10 cellular contexts compared by ENCODE assay signal in genomic region chr20:50777373-50777772, GRCh38. TPM values are rescaled to one million over a fixed set of nuclear protein-coding genes. Genes with fewer than 3 reads are reported as not detected.
"Had no signal": no experiment of that assay in that cellular context is flagged by ENCODE, and none has a peak within 500 bp of the region (broad histone marks: within the 10 kb centered on the region; RNA-seq: fewer than 3 reads in every experiment).

No MANE protein-coding gene starts in this region.

- H3K4me3 ChIP-seq: GM23248, GM23338, HAP-1 had no signal

- H3K27ac ChIP-seq: GM23248 had no signal

- H3K36me3 ChIP-seq: HAP-1 had no signal

- H3K9ac ChIP-seq: GM23248 had no signal

- ATAC-seq: HCT116 had no signal

- H2AFZ ChIP-seq: GM23248 had no signal

- H3K9me3 ChIP-seq: HAP-1 had no signal

- DNase-seq: GM23248, GOT3, H7, HCEC 1CT, HFFc6 had no signal

- FAIRE-seq: H1, H54 had no signal

- H3K4me1 ChIP-seq: HAP-1 had no signal

- H3K4me2 ChIP-seq: GM23338 had no signal

RNA-seq across cellular contexts. Expression of gene PARD6B, which starts 46.0 kb away (rescaled TPM):
- total RNA-seq: GM23248 had no signal
